In genomic region chr12:89525824-89526770, GRCh38 we compare ENCODE assay signal across 8 cellular contexts. TPM values are rescaled to one million over a fixed set of nuclear protein-coding genes. Genes with fewer than 3 reads are reported as not detected.
DNase-seq lines count a peak whose midpoint lies in the region; ATAC-seq and TF ChIP-seq lines count a peak whose summit lies in the region.

Gene POC1B, minus strand, starts transcription at chr12:89526047. Its CDS starts 152 bp downstream, at chr12:89525895.

- peak within 1 kb of the TSS; percentile 97 for H3K4me3 Mint-ChIP-seq in T-helper 1 cell treated with Interleukin-12 subunit alpha and Interleukin-12 subunit beta and Interleukin-4 antibody, amounts not matched to agents 30 μg/mL and 1 μg/mL, for 36 hours

- peak in 1 of 4 donors; percentile 50 for TF ChIP-seq POLR2A in upper lobe of left lung (IDR thresholded peaks at IDR 0.05)

- peaks cover 45% of the 10 kb centered on the region for H3K4me1 Mint-ChIP-seq in T-helper 1 cell treated with Interleukin-12 subunit alpha and Interleukin-12 subunit beta and Interleukin-4 antibody, amounts not matched to agents 30 μg/mL and 1 μg/mL, for 36 hours (ENCODE audit: low read depth)

- DNase-seq in NCI-H1694 (lab: John Stamatoyannopoulos, UW) (peak; percentile 59), amniotic stem cell (lab: John Stamatoyannopoulos, UW) (peak; percentile 34), left ventricle myocardium inferior (peak; percentile 83), posterior cingulate gyrus (peak; percentile 77 to 97 (median 86)), upper lobe of left lung (peak; percentile 82 to 93)

- H3K4me1 ChIP-seq in left ventricle myocardium inferior: peaks cover 68% of the 10 kb centered on the region
- H3K4me1 ChIP-seq in upper lobe of left lung: peaks cover 34 to 49% (median 41%) of the 10 kb centered on the region in 4 donors

- ATAC-seq in GM18502 (IDR thresholded peaks at IDR 0.05; ENCODE audit: poor library complexity, unreplicated experiment) (peak; percentile 68), HG02938 (IDR thresholded peaks at IDR 0.05; ENCODE audit: unreplicated experiment) (peak; percentile 61), upper lobe of left lung (ENCODE audit: low FRiP score in 2 of 2) (peak; percentile 88 to 91)

- H3K36me3 ChIP-seq in left ventricle myocardium inferior (peaks cover 7% of the 10 kb centered on the region), upper lobe of left lung (no peaks in the 10 kb centered on the region)

- no peaks in the 10 kb centered on the region for H3K9me3 ChIP-seq in left ventricle myocardium inferior (replicated peaks)
- no peaks in the 10 kb centered on the region for H3K9me3 ChIP-seq in upper lobe of left lung

- TF ChIP-seq EP300 in upper lobe of left lung (IDR thresholded peaks at IDR 0.05): no peak

- intact Hi-C loops in left ventricle myocardium inferior (cut with micrococcal nuclease) (loop anchor here (5.0 kb wide), 2 partner anchors 54 to 509 kb away; no protein-coding TSS in a partner anchor), posterior cingulate gyrus (cut with DNase I) (loop anchor here (5.0 kb wide), 1 partner anchor 1384 kb away; the partner anchor contains the start of genes CEP290 and TMTC3)

- no peaks in the 10 kb centered on the region for H3K27me3 ChIP-seq in left ventricle myocardium inferior (ENCODE audit: low read depth)
- H3K27me3 ChIP-seq in upper lobe of left lung: no peaks in the 10 kb centered on the region

- peak within 1 kb of the TSS; percentile 95 for H3K4me3 ChIP-seq in left ventricle myocardium inferior
- H3K4me3 ChIP-seq in upper lobe of left lung: peak within 1 kb of the TSS; percentile 96 to 99 (median 98)

- TF ChIP-seq CTCF in left ventricle myocardium inferior (IDR thresholded peaks at IDR 0.05; ENCODE audit: borderline replicate concordance): no peak
- TF ChIP-seq CTCF in upper lobe of left lung (IDR thresholded peaks at IDR 0.05): peak in 2 of 6 experiments; percentile 3 to 24

- H3K36me3 Mint-ChIP-seq in T-helper 1 cell treated with Interleukin-12 subunit alpha and Interleukin-12 subunit beta and Interleukin-4 antibody, amounts not matched to agents 30 μg/mL and 1 μg/mL, for 36 hours (ENCODE audit: low read depth): peaks cover 28% of the 10 kb centered on the region

- no peaks in the 10 kb centered on the region for H3K9me3 Mint-ChIP-seq in T-helper 1 cell treated with Interleukin-12 subunit alpha and Interleukin-12 subunit beta and Interleukin-4 antibody, amounts not matched to agents 30 μg/mL and 1 μg/mL, for 36 hours

- no peaks in the 10 kb centered on the region for H3K27me3 Mint-ChIP-seq in T-helper 1 cell treated with Interleukin-12 subunit alpha and Interleukin-12 subunit beta and Interleukin-4 antibody, amounts not matched to agents 30 μg/mL and 1 μg/mL, for 36 hours (ENCODE audit: low read depth)

- H3K27ac Mint-ChIP-seq in T-helper 1 cell treated with Interleukin-12 subunit alpha and Interleukin-12 subunit beta and Interleukin-4 antibody, amounts not matched to agents 30 μg/mL and 1 μg/mL, for 36 hours: peak within 1 kb of the TSS; percentile 96

- 1 to 2% methylated on average over 18 to 34 of the region's 39 CpGs for WGBS in upper lobe of left lung, 2 donors

- H3K27ac ChIP-seq in left ventricle myocardium inferior (replicated peaks) (peak within 1 kb of the TSS; percentile 95), upper lobe of left lung (peak within 1 kb of the TSS; percentile 88 to 97 (median 94))

RNA-seq across cellular contexts. Expression of gene POC1B, which starts in this region (rescaled TPM):
- 8.6 TPM for total RNA-seq in left ventricle myocardium inferior
- total RNA-seq in upper lobe of left lung: 10 to 100 TPM; 13.9 to 34.4 (median 21.0) TPM

Comparison
In these comparisons a context has a peak if more than half of its experiments do, and no peak if none do; other contexts are left out.
1. Peak in every context shown above with its lines: DNase-seq, ATAC-seq, H3K4me3 ChIP-seq and H3K27ac ChIP-seq.
2. DNase-seq: peak in every context shown above with its lines; median percentile 88 in upper lobe of left lung; 86 in posterior cingulate gyrus; 83 in left ventricle myocardium inferior; 59 in NCI-H1694; 34 in amniotic stem cell.